31 cellular contexts compared by ENCODE assay signal in the genomic region with DNA sequence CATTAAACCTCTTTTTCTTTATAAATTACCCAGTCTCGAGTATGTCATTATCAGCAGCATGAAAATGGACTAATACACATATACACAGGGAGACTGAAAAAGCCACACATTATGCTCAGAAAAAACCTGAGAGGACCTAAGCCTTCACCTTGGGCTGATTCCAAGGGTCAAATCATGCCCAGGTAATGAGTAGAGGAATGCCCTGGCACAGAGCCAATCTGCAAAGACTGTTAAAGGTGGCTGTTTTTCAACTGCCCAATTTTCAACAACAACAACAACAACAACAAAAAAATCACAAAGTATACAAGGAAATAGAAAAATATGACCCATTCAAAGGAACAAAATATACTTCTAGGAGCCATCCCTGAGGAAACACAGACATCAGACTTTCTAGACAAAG.
"Had no signal": no experiment of that assay in that cellular context is flagged by ENCODE, and none has a peak within 500 bp of the region (broad histone marks: within the 10 kb centered on the region; RNA-seq: fewer than 3 reads in every experiment).

No MANE protein-coding gene starts in this region.

- H3K4me3 Mint-ChIP-seq: naive thymus-derived CD8-positive, alpha-beta T cell; natural killer cell treated with Interleukin-12 subunit alpha and Interleukin-12 subunit beta and Interleukin-15 and Interleukin-18, amount 100 ng/mL, for 72 hours; nephron progenitor cell; neural crest cell; stimulated activated effector memory CD8-positive, alpha-beta T cell treated with anti-CD3 and anti-CD28 coated beads, Interleukin-12 subunit alpha, Interleukin-12 subunit beta, amount 100 ng/mL, for 72 hours; stimulated activated naive B cell treated with anti-CD40 and anti-IgM and Interleukin-4, amounts not matched to agents 10 μg/mL and 1 μg/mL and 100 μg/mL, for 72 hours; stimulated activated naive CD8-positive, alpha-beta T cell treated with anti-CD3 and anti-CD28 coated beads, Interleukin-15, Interleukin-2, amounts not matched to agents 100 ng/mL and 50 ng/mL, for 24 hours; type B pancreatic cell had no signal

- H3K9me3 Mint-ChIP-seq: stimulated activated naive CD8-positive, alpha-beta T cell treated with anti-CD3 and anti-CD28 coated beads, Interleukin-15, Interleukin-2, amounts not matched to agents 100 ng/mL and 50 ng/mL, for 24 hours had no signal

- ATAC-seq: naive thymus-derived CD8-positive, alpha-beta T cell; natural killer cell treated with Interleukin-12 subunit alpha and Interleukin-12 subunit beta and Interleukin-15 and Interleukin-18, amount 100 ng/mL, for 72 hours; psoas muscle; right cardiac atrium; right lobe of liver; stimulated activated effector memory CD8-positive, alpha-beta T cell treated with anti-CD3 and anti-CD28 coated beads, Interleukin-12 subunit alpha, Interleukin-12 subunit beta, amount 100 ng/mL, for 72 hours; stimulated activated naive B cell treated with anti-CD40 and anti-IgM and Interleukin-4, amounts not matched to agents 10 μg/mL and 1 μg/mL and 100 μg/mL, for 72 hours; upper lobe of right lung had no signal

- H3K9ac ChIP-seq: parathyroid adenoma had no signal

- H3K79me2 ChIP-seq: parathyroid adenoma had no signal

- H3K4me1 Mint-ChIP-seq: naive thymus-derived CD8-positive, alpha-beta T cell; nephron progenitor cell; neural crest cell; stimulated activated effector memory CD8-positive, alpha-beta T cell treated with anti-CD3 and anti-CD28 coated beads, Interleukin-12 subunit alpha, Interleukin-12 subunit beta, amount 100 ng/mL, for 72 hours; stimulated activated naive B cell treated with anti-CD40 and anti-IgM and Interleukin-4, amounts not matched to agents 10 μg/mL and 1 μg/mL and 100 μg/mL, for 72 hours had no signal

- H3K4me3 ChIP-seq: ovary, psoas muscle, right lobe of liver, sigmoid colon, suprapubic skin, testis, tibial artery, transverse colon, upper lobe of right lung, uterus had no signal

- H3K27me3 Mint-ChIP-seq: progenitor cell of endocrine pancreas, type B pancreatic cell had no signal

- H3K36me3 ChIP-seq: neutrophil, ovary, right lobe of liver, sigmoid colon, suprapubic skin, tibial artery, transverse colon, upper lobe of right lung, uterus had no signal

- H3K27ac Mint-ChIP-seq: naive thymus-derived CD8-positive, alpha-beta T cell; natural killer cell treated with Interleukin-12 subunit alpha and Interleukin-12 subunit beta and Interleukin-15 and Interleukin-18, amount 100 ng/mL, for 72 hours; nephron progenitor cell; progenitor cell of endocrine pancreas; stimulated activated effector memory CD8-positive, alpha-beta T cell treated with anti-CD3 and anti-CD28 coated beads, Interleukin-12 subunit alpha, Interleukin-12 subunit beta, amount 100 ng/mL, for 72 hours; stimulated activated naive B cell treated with anti-CD40 and anti-IgM and Interleukin-4, amounts not matched to agents 10 μg/mL and 1 μg/mL and 100 μg/mL, for 72 hours; stimulated activated naive CD8-positive, alpha-beta T cell treated with anti-CD3 and anti-CD28 coated beads, Interleukin-15, Interleukin-2, amounts not matched to agents 100 ng/mL and 50 ng/mL, for 24 hours; type B pancreatic cell had no signal

- H3K9me3 ChIP-seq: neutrophil, ovary, psoas muscle, right lobe of liver, suprapubic skin, testis, transverse colon, upper lobe of right lung, uterus had no signal

- H3K27ac ChIP-seq: neutrophil, ovary, parathyroid adenoma, psoas muscle, right lobe of liver, sigmoid colon, suprapubic skin, testis, tibial artery, transverse colon, upper lobe of right lung, uterus had no signal

- H3K4me1 ChIP-seq: parathyroid adenoma, psoas muscle, right lobe of liver, sigmoid colon, suprapubic skin, testis, tibial artery, transverse colon, upper lobe of right lung, uterus had no signal

- H2AFZ ChIP-seq: parathyroid adenoma had no signal

- H3K27me3 ChIP-seq: ovary, right lobe of liver, sigmoid colon, suprapubic skin, testis, transverse colon, upper lobe of right lung, uterus had no signal

- H3K36me3 Mint-ChIP-seq: stimulated activated effector memory CD8-positive, alpha-beta T cell treated with anti-CD3 and anti-CD28 coated beads, Interleukin-12 subunit alpha, Interleukin-12 subunit beta, amount 100 ng/mL, for 72 hours; stimulated activated naive B cell treated with anti-CD40 and anti-IgM and Interleukin-4, amounts not matched to agents 10 μg/mL and 1 μg/mL and 100 μg/mL, for 72 hours; type B pancreatic cell had no signal

- DNase-seq: naive thymus-derived CD8-positive, alpha-beta T cell; nephron progenitor cell; nucleus accumbens; ovary; posterior cingulate gyrus; psoas muscle; right cardiac atrium; right lobe of liver; sigmoid colon; small intestine; stimulated activated CD4-positive, alpha-beta T cell treated with anti-CD3 and anti-CD28 coated beads, Interleukin-15, amount 100 ng/mL, for 24 hours; stimulated activated CD4-positive, alpha-beta T cell treated with anti-CD3 and anti-CD28 coated beads, Interleukin-2, amount 100 ng/mL, for 24 hours; stimulated activated CD4-positive, alpha-beta T cell treated with anti-CD3 and anti-CD28 coated beads, Interleukin-2, amount 100 ng/mL, for 48 hours; stimulated activated CD4-positive, alpha-beta T cell treated with anti-CD3 and anti-CD28 coated beads, Interleukin-4, amount 100 ng/mL, for 24 hours; stimulated activated naive B cell treated with anti-CD40 and anti-IgM and Interleukin-4, amounts not matched to agents 10 μg/mL and 1 μg/mL and 100 μg/mL, for 72 hours; stimulated activated naive CD4-positive, alpha-beta T cell treated with Interleukin-2 at 50 U/mL for 16 hours; substantia nigra; testis; tibial artery; transverse colon; upper lobe of right lung; uterus had no signal
